10 cellular contexts compared by ENCODE assay signal in genomic region chr11:120209750-120210650, GRCh38. TPM values are rescaled to one million over a fixed set of nuclear protein-coding genes. Genes with fewer than 3 reads are reported as not detected.
DNase-seq lines count a peak whose midpoint lies in the region; ATAC-seq, FAIRE-seq and TF ChIP-seq lines count a peak whose summit lies in the region.
"Had no signal": no experiment of that assay in that cellular context is flagged by ENCODE, and none has a peak within 500 bp of the region (broad histone marks: within the 10 kb centered on the region; RNA-seq: fewer than 3 reads in every experiment).

No MANE protein-coding gene starts in this region.

- peak overlapping the region; percentile 91 for H2AFZ ChIP-seq in keratinocyte (ENCODE audit: control insufficient read depth, low read length)

- H3K4me1 Mint-ChIP-seq in activated naive CD8-positive, alpha-beta T cell (ENCODE audit: low read depth) = peaks cover 17% of the 10 kb centered on the region

- no peaks in the 10 kb centered on the region for H3K9me3 Mint-ChIP-seq in activated naive CD8-positive, alpha-beta T cell (ENCODE audit: low read depth)

- no peak for FAIRE-seq in keratinocyte (lab: Jason Lieb, UNC)

- H3K27me3 ChIP-seq in keratinocyte (ENCODE audit: control insufficient read depth, extremely low read depth, insufficient read depth, low read length) = no peaks in the 10 kb centered on the region

- peaks cover 11% of the 10 kb centered on the region for H3K27me3 Mint-ChIP-seq in activated naive CD8-positive, alpha-beta T cell

- H3K36me3 Mint-ChIP-seq in activated naive CD8-positive, alpha-beta T cell = no peaks in the 10 kb centered on the region

- H3K27ac Mint-ChIP-seq in activated naive CD8-positive, alpha-beta T cell = peak overlapping the region; percentile 81

- H3K4me2 ChIP-seq in keratinocyte (ENCODE audit: control insufficient read depth, extremely low read depth, insufficient read depth, low read depth, low read length) = peak overlapping the region; percentile 98

- H3K4me1 ChIP-seq in keratinocyte (ENCODE audit: control insufficient read depth, extremely low read depth, insufficient read depth, low read length) = peaks cover 33% of the 10 kb centered on the region

- H3K9me3 ChIP-seq in keratinocyte (ENCODE audit: control insufficient read depth, low read depth, low read length) = no peaks in the 10 kb centered on the region

- H3K79me2 ChIP-seq in keratinocyte (ENCODE audit: control insufficient read depth, insufficient read depth, low read length) = no peaks in the 10 kb centered on the region

- no peaks in the 10 kb centered on the region for H3K9me1 ChIP-seq in keratinocyte (ENCODE audit: control insufficient read depth, extremely low read depth, insufficient read depth, low read length)

- ATAC-seq in HG03108 (IDR thresholded peaks at IDR 0.05; ENCODE audit: unreplicated experiment) = no peak

- dilution Hi-C loops in keratinocyte (cut with MboI; ENCODE audit: extremely low pct_ligation_motif_present, low sequenced_read_pairs) = no loop called here

- H3K36me3 ChIP-seq in keratinocyte (ENCODE audit: control insufficient read depth in 2 of 2, extremely low read depth in 1 of 2, insufficient read depth in 2 of 2, low read length in 2 of 2) = peaks cover 0 to 2% of the 10 kb centered on the region in 2 experiments

- peak overlapping the region; percentile 84 for H3K9ac ChIP-seq in keratinocyte (ENCODE audit: control insufficient read depth, extremely low read depth, insufficient read depth, low read length)

- in situ Hi-C loops in ACHN (cut with HindIII; ENCODE audit: low pct_ligation_motif_present, low pct_unique_long_range_greater_than_20kb, low sequenced_read_pairs) = no loop called here

- no peaks in the 10 kb centered on the region for H4K20me1 ChIP-seq in keratinocyte (ENCODE audit: control insufficient read depth, extremely low read depth, insufficient read depth, low read length)

- peak overlapping the region; percentile 92 for H3K4me3 Mint-ChIP-seq in activated naive CD8-positive, alpha-beta T cell

- no peak for TF ChIP-seq CTCF in keratinocyte (optimal IDR thresholded peaks at IDR 0.05 in 1 of 3, IDR thresholded peaks at IDR 0.05 in 1 of 3, conservative IDR thresholded peaks at IDR 0.05 in 1 of 3; ENCODE audit: extremely low read depth in 1 of 3, insufficient read depth in 2 of 3, low read length in 3 of 3)

- H3K27ac ChIP-seq in keratinocyte (ENCODE audit: control insufficient read depth, insufficient read depth, low read length) = peak overlapping the region; percentile 72
- peak overlapping the region; percentile 74 for H3K27ac ChIP-seq in temporal lobe (ENCODE audit: low read depth, low read length)
- H3K27ac ChIP-seq: 22Rv1 had no signal

- H3K4me3 ChIP-seq in keratinocyte (ENCODE audit: control insufficient read depth in 2 of 3, extremely low read depth in 1 of 3, insufficient read depth in 2 of 3, low read depth in 1 of 3, low read length in 3 of 3) = peak overlapping the region; percentile 67 to 78 (median 73)

- peak; percentile 58 to 72 for DNase-seq in NCI-H524 (lab: John Stamatoyannopoulos, UW)
- no peak for DNase-seq in NCI-H524 treated with DMSO at 0.1 percent for 48 hours (lab: John Stamatoyannopoulos, UW)
- no peak for DNase-seq in keratinocyte (ENCODE audit: low read depth, low spot score)
- DNase-seq in NCI-H526 treated with DMSO at 0.1 percent for 48 hours (lab: John Stamatoyannopoulos, UW) = no peak
- no peak for DNase-seq in ACHN

RNA-seq across cellular contexts. Expression of gene OAF, which starts 0.8 kb away (rescaled TPM):
- polyA plus RNA-seq in keratinocyte = 10.9 to 21.0 TPM (median 11.2 TPM) in 3 replicates
- polyA plus RNA-seq in keratinocyte (2011; ENCODE audit: low read depth) = 1.9 TPM
- polyA plus RNA-seq in keratinocyte (2011; cell fraction: cytosol; rRNA removed) = 8.5 and 15.4 TPM in 2 replicates
- polyA plus RNA-seq in keratinocyte (2011; cell fraction: nucleus; rRNA removed) = 11.1 and 15.6 TPM in 2 replicates
- 7.5 and 10.9 TPM in 2 replicates for polyA plus RNA-seq in keratinocyte (2012; ENCODE audit: low replicate concordance)
- polyA minus RNA-seq in keratinocyte = 8.6 to 13.2 TPM (median 9.1 TPM) in 3 replicates
- polyA minus RNA-seq in keratinocyte (2011; cell fraction: cytosol; rRNA and poly(A)+ RNA removed) = 31.3 TPM
- 8.5 and 10.3 TPM in 2 replicates for polyA minus RNA-seq in keratinocyte (2011; cell fraction: nucleus; rRNA and poly(A)+ RNA removed)
- 1.2 TPM for total RNA-seq in temporal lobe

RNA-seq across cellular contexts. Expression of gene POU2F3, which starts 29.9 kb away (rescaled TPM):
- 0.61 to 0.96 TPM (median 0.90 TPM) in 3 replicates for polyA plus RNA-seq in keratinocyte
- polyA plus RNA-seq in keratinocyte (2011; ENCODE audit: low read depth) = 3.2 TPM
- polyA plus RNA-seq in keratinocyte (2011; cell fraction: cytosol; rRNA removed) = 0.55 and 0.85 TPM in 2 replicates
- 0.45 and 1.5 TPM in 2 replicates for polyA plus RNA-seq in keratinocyte (2011; cell fraction: nucleus; rRNA removed)
- 0.89 and 9.7 TPM in 2 replicates for polyA plus RNA-seq in keratinocyte (2012; ENCODE audit: low replicate concordance)
- polyA minus RNA-seq in keratinocyte = 1.2 to 1.6 TPM (median 1.2 TPM) in 3 replicates
- not detected for polyA minus RNA-seq in keratinocyte (2011; cell fraction: cytosol; rRNA and poly(A)+ RNA removed)
- polyA minus RNA-seq in keratinocyte (2011; cell fraction: nucleus; rRNA and poly(A)+ RNA removed) = 0.62 and 0.63 TPM in 2 replicates
- total RNA-seq in temporal lobe = not detected
- total RNA-seq: subcutaneous adipose tissue had no signal

Comparison
In these comparisons a context has a peak if more than half of its experiments do, and no peak if none do; other contexts are left out.
1. DNase-seq: peak in NCI-H524 (2 of 2); none in NCI-H524 treated with DMSO at 0.1 percent for 48 hours (single experiment), keratinocyte (single experiment), NCI-H526 treated with DMSO at 0.1 percent for 48 hours (single experiment) and ACHN (single experiment).